In genomic region chr3:10290476-10291138, GRCh38 we compare ENCODE assay signal across 19 cellular contexts. TPM values are rescaled to one million over a fixed set of nuclear protein-coding genes. Genes with fewer than 3 reads are reported as not detected.
"Had no signal": no experiment of that assay in that cellular context is flagged by ENCODE, and none has a peak within 500 bp of the region (broad histone marks: within the 10 kb centered on the region; RNA-seq: fewer than 3 reads in every experiment).

No MANE protein-coding gene starts in this region.

- H3K4me3 ChIP-seq: adrenal gland, dorsolateral prefrontal cortex, mucosa of descending colon, skin epidermis had no signal

- H3K9me3 Mint-ChIP-seq: activated CD4-positive, alpha-beta T cell treated with anti-CD3 and anti-CD28 coated beads, Interleukin-2, amount 10 ng/mL, durations not matched to agents 7 days and 5 days; activated naive CD4-positive, alpha-beta T cell treated with anti-CD3 and anti-CD28 coated beads, Interleukin-2, amount 50 U/mL, for 24 hours; activated T-helper 1 cell treated with anti-CD3 and anti-CD28 coated beads, Interleukin-12 subunit alpha, Interleukin-12 subunit beta, Interleukin-2, Interleukin-4 antibody, amounts not matched to agents 30 ng/mL and 10 ng/mL and 1 ng/mL, durations not matched to agents 14 hours and 24 hours and 36 hours; memory B cell; naive thymus-derived CD8-positive, alpha-beta T cell; stimulated activated naive CD8-positive, alpha-beta T cell treated with anti-CD3 and anti-CD28 coated beads, Interleukin-15, amount 100 ng/mL, for 72 hours; T-helper 2 cell treated with Interferon-gamma antibody and Interleukin-4, amounts not matched to agents 5 μg/mL and 100 μg/mL, for 36 hours; type B pancreatic cell had no signal

- H3K27me3 Mint-ChIP-seq: activated CD4-positive, alpha-beta T cell treated with anti-CD3 and anti-CD28 coated beads, Interleukin-2, amount 10 ng/mL, durations not matched to agents 7 days and 5 days; activated naive CD4-positive, alpha-beta T cell treated with anti-CD3 and anti-CD28 coated beads, Interleukin-2, amount 50 U/mL, for 24 hours; memory B cell; naive thymus-derived CD8-positive, alpha-beta T cell; stimulated activated naive CD8-positive, alpha-beta T cell treated with anti-CD3 and anti-CD28 coated beads, Interleukin-15, amount 100 ng/mL, for 72 hours; type B pancreatic cell had no signal

- H3K4me3 Mint-ChIP-seq: activated CD4-positive, alpha-beta T cell treated with anti-CD3 and anti-CD28 coated beads, Interleukin-2, amount 10 ng/mL, durations not matched to agents 7 days and 5 days; activated naive CD4-positive, alpha-beta T cell treated with anti-CD3 and anti-CD28 coated beads, Interleukin-2, amount 50 U/mL, for 24 hours; memory B cell; naive thymus-derived CD8-positive, alpha-beta T cell; stimulated activated naive CD8-positive, alpha-beta T cell treated with anti-CD3 and anti-CD28 coated beads, Interleukin-15, amount 100 ng/mL, for 72 hours; T-helper 2 cell treated with Interferon-gamma antibody and Interleukin-4, amounts not matched to agents 5 μg/mL and 100 μg/mL, for 36 hours; type B pancreatic cell had no signal

- H3K9me3 ChIP-seq: adrenal gland, mucosa of descending colon had no signal

- H3K27ac ChIP-seq: adrenal gland, skin epidermis had no signal

- ATAC-seq: esophagus mucosa; left ventricle myocardium superior; mucosa of descending colon; naive thymus-derived CD8-positive, alpha-beta T cell; stimulated activated naive CD8-positive, alpha-beta T cell treated with anti-CD3 and anti-CD28 coated beads, Interleukin-15, amount 100 ng/mL, for 72 hours had no signal

- H3K27ac Mint-ChIP-seq: activated CD4-positive, alpha-beta T cell treated with anti-CD3 and anti-CD28 coated beads, Interleukin-2, amount 10 ng/mL, durations not matched to agents 7 days and 5 days; activated naive CD4-positive, alpha-beta T cell treated with anti-CD3 and anti-CD28 coated beads, Interleukin-2, amount 50 U/mL, for 24 hours; T-helper 2 cell treated with Interferon-gamma antibody and Interleukin-4, amounts not matched to agents 5 μg/mL and 100 μg/mL, for 36 hours; type B pancreatic cell had no signal

- FAIRE-seq: endometrium had no signal

- H3K27me3 ChIP-seq: adrenal gland, dorsolateral prefrontal cortex had no signal

- DNase-seq: activated CD4-positive, alpha-beta T cell treated with anti-CD3 and anti-CD28 coated beads, Interleukin-2, amount 10 ng/mL, durations not matched to agents 7 days and 5 days; adrenal gland; dorsolateral prefrontal cortex; islet precursor cell; left ventricle myocardium superior; mucosa of descending colon; naive thymus-derived CD8-positive, alpha-beta T cell; retina; stimulated activated CD4-positive, alpha-beta T cell treated with anti-CD3 and anti-CD28 coated beads, Interleukin-4, amount 100 ng/mL, for 4 hours; stimulated activated CD8-positive, alpha-beta memory T cell treated with anti-CD3 and anti-CD28 coated beads, Interleukin-4, amount 100 ng/mL, for 48 hours; stimulated activated naive CD8-positive, alpha-beta T cell treated with anti-CD3 and anti-CD28 coated beads, Interleukin-15, amount 100 ng/mL, for 72 hours had no signal

RNA-seq across cellular contexts. Expression of gene GHRL, which starts 2.1 kb away (rescaled TPM):
- total RNA-seq: left ventricle myocardium superior had no signal
